Comparison of ENCODE assay signal across 8 cellular contexts in genomic region chr3:56782900-56783299, GRCh38. TPM values are rescaled to one million over a fixed set of nuclear protein-coding genes. Genes with fewer than 3 reads are reported as not detected.
DNase-seq lines count a peak whose midpoint lies in the region; ATAC-seq, FAIRE-seq and TF ChIP-seq lines count a peak whose summit lies in the region.

No MANE protein-coding gene starts in this region.

- H3K36me3 ChIP-seq in colonic mucosa: no peaks in the 10 kb centered on the region

- TF ChIP-seq CTCF in colonic mucosa (IDR thresholded peaks at IDR 0.05) (no peak), natural killer cell (IDR thresholded peaks at IDR 0.05) (no peak)

- no peak for FAIRE-seq in HTR-8/SVneo (lab: Jason Lieb, UNC)

- no peaks in the 10 kb centered on the region for H3K27me3 ChIP-seq in colonic mucosa

- H3K4me3 Mint-ChIP-seq in natural killer cell: peak overlapping the region; percentile 86

- H3K9me3 ChIP-seq in colonic mucosa: no peaks in the 10 kb centered on the region

- intact Hi-C loops in colonic mucosa (cut with DNase I): no loop called here
- intact Hi-C loops in natural killer cell (cut with micrococcal nuclease): loop anchor here (1.0 to 10.0 kb wide), 3 partner anchors 16 to 892 kb away; no protein-coding TSS in a partner anchor

- H3K27ac ChIP-seq in colonic mucosa: peak overlapping the region; percentile 49

- DNase-seq in CD1c-positive myeloid dendritic cell (ENCODE audit: extremely low spot score): peak; percentile 16
- DNase-seq in NCI-H69 (lab: John Stamatoyannopoulos, UW): peak; percentile 29
- no peak for DNase-seq in colonic mucosa
- DNase-seq in natural killer cell: no peak
- DNase-seq in SKM-1 treated with dmso at 0.1 percent for 144 hours (lab: John Stamatoyannopoulos, UW; ENCODE audit: unreplicated experiment): no peak
- no peak for DNase-seq in mesenteric fat pad (ENCODE audit: low spot score)
- no peak for DNase-seq in HTR-8/SVneo (ENCODE audit: insufficient read length, low spot score)

- ATAC-seq in natural killer cell (peak in 1 of 3 donors; percentile 4), HG02759 (IDR thresholded peaks at IDR 0.05; ENCODE audit: unreplicated experiment) (no peak)

- H3K9me3 Mint-ChIP-seq in natural killer cell: no peaks in the 10 kb centered on the region

- peak overlapping the region; percentile 85 to 92 for H3K27ac Mint-ChIP-seq in natural killer cell

- H3K4me1 ChIP-seq in colonic mucosa: peaks cover 28% of the 10 kb centered on the region

- no peak overlapping the region for H3K4me3 ChIP-seq in colonic mucosa

- H3K9ac ChIP-seq in colonic mucosa (ENCODE audit: low read depth in 2 of 2, low read length in 2 of 2): no peak overlapping the region

- H3K27me3 Mint-ChIP-seq in natural killer cell (ENCODE audit: low read depth in 2 of 2): no peaks in the 10 kb centered on the region

- H3K36me3 Mint-ChIP-seq in natural killer cell: no peaks in the 10 kb centered on the region

- peaks cover 91 to 97% of the 10 kb centered on the region in 2 donors for H3K4me1 Mint-ChIP-seq in natural killer cell

RNA-seq across cellular contexts. Expression of gene ARHGEF3, which starts 18.8 kb away (rescaled TPM):
- total RNA-seq in colonic mucosa (10 to 100 TPM; 10.2 to 14.7 TPM), natural killer cell (100 to 1,000 TPM; 112 to 211 (median 135) TPM), mesenteric fat pad (17.0 TPM)

Comparison
In these comparisons a context has a peak if more than half of its experiments do, and no peak if none do; other contexts are left out.
1. DNase-seq: peak in CD1c-positive myeloid dendritic cell (single experiment) and NCI-H69 (single experiment); none in colonic mucosa (single experiment), natural killer cell (single experiment), SKM-1 treated with dmso at 0.1 percent for 144 hours (single experiment), mesenteric fat pad (single experiment) and HTR-8/SVneo (single experiment).